Comparison of ENCODE assay signal across 10 cellular contexts in genomic region chr14:39050389-39050788, GRCh38. TPM values are rescaled to one million over a fixed set of nuclear protein-coding genes. Genes with fewer than 3 reads are reported as not detected.
DNase-seq lines count a peak whose midpoint lies in the region; ATAC-seq and TF ChIP-seq lines count a peak whose summit lies in the region.
"Had no signal": no experiment of that assay in that cellular context is flagged by ENCODE, and none has a peak within 500 bp of the region (broad histone marks: within the 10 kb centered on the region; RNA-seq: fewer than 3 reads in every experiment).

No MANE protein-coding gene starts in this region.

- peaks cover 4% of the 10 kb centered on the region for H3K4me1 ChIP-seq in PC-3 (ENCODE audit: insufficient read depth, low read length)
- H3K4me1 ChIP-seq in MM.1S (ENCODE audit: low read length): no peaks in the 10 kb centered on the region
- H3K4me1 ChIP-seq: SJCRH30 had no signal

- H3K9me2 ChIP-seq in PC-3 (replicated peaks; ENCODE audit: low read length): no peaks in the 10 kb centered on the region
- no peaks in the 10 kb centered on the region for H3K9me2 ChIP-seq in MM.1S (replicated peaks; ENCODE audit: insufficient read depth, low read length)

- no peak overlapping the region for H3K9ac ChIP-seq in PC-3 (ENCODE audit: low read length)
- no peak overlapping the region for H3K9ac ChIP-seq in MM.1S (ENCODE audit: low read length)

- H3K27me3 ChIP-seq in PC-3 (ENCODE audit: low read length) (no peaks in the 10 kb centered on the region), MM.1S (replicated peaks; ENCODE audit: insufficient read depth, low read length) (no peaks in the 10 kb centered on the region)
- H3K27me3 ChIP-seq: SJCRH30 had no signal

- H4K20me1 ChIP-seq in PC-3 (ENCODE audit: low read length): no peaks in the 10 kb centered on the region
- no peaks in the 10 kb centered on the region for H4K20me1 ChIP-seq in MM.1S (ENCODE audit: insufficient read depth, low read length)

- no peaks in the 10 kb centered on the region for H3K9me3 Mint-ChIP-seq in activated T-cell treated with anti-CD3 and anti-CD28 coated beads, Interleukin-2, amount 50 U/mL, for 24 hours
- H3K9me3 Mint-ChIP-seq in stimulated activated naive CD8-positive, alpha-beta T cell treated with anti-CD3 and anti-CD28 coated beads, Interleukin-15, amount 100 ng/mL, for 72 hours: no peaks in the 10 kb centered on the region
- no peaks in the 10 kb centered on the region for H3K9me3 Mint-ChIP-seq in activated CD4-positive, alpha-beta T cell treated with anti-CD3 and anti-CD28 coated beads for 36 hours (ENCODE audit: low read depth)
- H3K9me3 Mint-ChIP-seq: central memory CD8-positive, alpha-beta T cell had no signal

- H3K36me3 ChIP-seq in PC-3 (ENCODE audit: low read depth, low read length) (peaks cover 62% of the 10 kb centered on the region), MM.1S (replicated peaks; ENCODE audit: insufficient read depth, low read length) (no peaks in the 10 kb centered on the region)

- H3K79me2 ChIP-seq in PC-3 (ENCODE audit: low read length) (no peaks in the 10 kb centered on the region), MM.1S (ENCODE audit: low read length) (no peaks in the 10 kb centered on the region)

- H2AFZ ChIP-seq in PC-3 (ENCODE audit: low read length) (no peak overlapping the region), MM.1S (ENCODE audit: low read length) (no peak overlapping the region)

- BruUV-seq in PC-3 (replicated peaks; lab: Mats Ljungman, UMichigan): no TSS peak

- CTCF ChIA-PET in PC-3 (lab: Charles Lee): no interaction called here
- CTCF ChIA-PET in activated CD4-positive, alpha-beta T cell treated with anti-CD3 and anti-CD28 coated beads for 36 hours (lab: Charles Lee): interaction anchor here (0.6 kb wide), 1 partner anchor 15 kb away, joined by 3 read pairs; no protein-coding TSS in a partner anchor

- peaks cover 95% of the 10 kb centered on the region for H3K36me3 Mint-ChIP-seq in activated T-cell treated with anti-CD3 and anti-CD28 coated beads, Interleukin-2, amount 50 U/mL, for 24 hours (ENCODE audit: low read depth)
- peaks cover 72% of the 10 kb centered on the region for H3K36me3 Mint-ChIP-seq in activated CD4-positive, alpha-beta T cell treated with anti-CD3 and anti-CD28 coated beads for 36 hours (ENCODE audit: low read depth)

- peak overlapping the region; percentile 68 for H3K27ac Mint-ChIP-seq in activated T-cell treated with anti-CD3 and anti-CD28 coated beads, Interleukin-2, amount 50 U/mL, for 24 hours
- peak overlapping the region in 1 of 2 donors; percentile 73 for H3K27ac Mint-ChIP-seq in stimulated activated naive CD8-positive, alpha-beta T cell treated with anti-CD3 and anti-CD28 coated beads, Interleukin-15, amount 100 ng/mL, for 72 hours
- H3K27ac Mint-ChIP-seq in activated CD4-positive, alpha-beta T cell treated with anti-CD3 and anti-CD28 coated beads for 36 hours: no peak overlapping the region

- intact Hi-C loops in PC-3 (cut with micrococcal nuclease): no loop called here
- intact Hi-C loops in activated CD4-positive, alpha-beta T cell treated with anti-CD3 and anti-CD28 coated beads for 36 hours (cut with DNase I, micrococcal nuclease): no loop called here

- H3K4me2 ChIP-seq in PC-3 (ENCODE audit: low read length) (no peak overlapping the region), MM.1S (ENCODE audit: low read depth, low read length) (no peak overlapping the region)

- H3K27ac ChIP-seq in PC-3 (ENCODE audit: low read length) (no peak overlapping the region), MM.1S (ENCODE audit: low read length) (no peak overlapping the region)
- H3K27ac ChIP-seq: SJCRH30 had no signal

- TF ChIP-seq CTCF in PC-3 (conservative IDR thresholded peaks at IDR 0.05; ENCODE audit: low read depth, low read length): no peak
- TF ChIP-seq CTCF in fibroblast of pulmonary artery (IDR thresholded peaks at IDR 0.05; ENCODE audit: low read length, missing control alignments): no peak
- no peak for TF ChIP-seq CTCF in MM.1S (IDR thresholded peaks at IDR 0.05; ENCODE audit: low read length)

- no peak for DNase-seq in activated T-cell treated with anti-CD3 and anti-CD28 coated beads, Interleukin-2, amount 50 U/mL, for 24 hours
- DNase-seq in activated T-cell treated with anti-CD3 and anti-CD28 coated beads for 4 hours: no peak
- peak; percentile 73 for DNase-seq in PC-3
- peak; percentile 65 for DNase-seq in fibroblast of pulmonary artery (ENCODE audit: low read depth)
- no peak for DNase-seq in stimulated activated naive CD8-positive, alpha-beta T cell treated with anti-CD3 and anti-CD28 coated beads, Interleukin-15, amount 100 ng/mL, for 72 hours
- no peak for DNase-seq in activated CD4-positive, alpha-beta T cell treated with anti-CD3 and anti-CD28 coated beads for 36 hours
- DNase-seq in MM.1S: no peak
- DNase-seq: SJCRH30 had no signal

- H3F3A ChIP-seq in PC-3 (ENCODE audit: low read length, unreplicated experiment) (no peaks in the 10 kb centered on the region), MM.1S (ENCODE audit: insufficient read depth, low read length) (no peaks in the 10 kb centered on the region)

- H3K4me3 ChIP-seq in PC-3 (ENCODE audit: low read length) (no peak overlapping the region), fibroblast of pulmonary artery (replicated peaks; ENCODE audit: low read depth, low read length) (no peak overlapping the region), MM.1S (ENCODE audit: low read length) (no peak overlapping the region)
- H3K4me3 ChIP-seq: SJCRH30 had no signal

- POLR2A ChIA-PET in PC-3 (lab: Charles Lee; ENCODE audit: unreplicated experiment): no interaction called here
- POLR2A ChIA-PET in activated CD4-positive, alpha-beta T cell treated with anti-CD3 and anti-CD28 coated beads for 36 hours (lab: Charles Lee): no interaction called here

- H3K4me3 Mint-ChIP-seq in activated T-cell treated with anti-CD3 and anti-CD28 coated beads, Interleukin-2, amount 50 U/mL, for 24 hours: no peak overlapping the region
- H3K4me3 Mint-ChIP-seq in stimulated activated naive CD8-positive, alpha-beta T cell treated with anti-CD3 and anti-CD28 coated beads, Interleukin-15, amount 100 ng/mL, for 72 hours: no peak overlapping the region
- no peak overlapping the region for H3K4me3 Mint-ChIP-seq in activated CD4-positive, alpha-beta T cell treated with anti-CD3 and anti-CD28 coated beads for 36 hours
- H3K4me3 Mint-ChIP-seq: central memory CD8-positive, alpha-beta T cell had no signal

- no peaks in the 10 kb centered on the region for H3K27me3 Mint-ChIP-seq in activated T-cell treated with anti-CD3 and anti-CD28 coated beads, Interleukin-2, amount 50 U/mL, for 24 hours
- no peaks in the 10 kb centered on the region for H3K27me3 Mint-ChIP-seq in stimulated activated naive CD8-positive, alpha-beta T cell treated with anti-CD3 and anti-CD28 coated beads, Interleukin-15, amount 100 ng/mL, for 72 hours
- no peaks in the 10 kb centered on the region for H3K27me3 Mint-ChIP-seq in activated CD4-positive, alpha-beta T cell treated with anti-CD3 and anti-CD28 coated beads for 36 hours
- H3K27me3 Mint-ChIP-seq: central memory CD8-positive, alpha-beta T cell had no signal

- ATAC-seq in PC-3 (peak; percentile 55), HG03520 (IDR thresholded peaks at IDR 0.05; ENCODE audit: unreplicated experiment) (no peak)
- ATAC-seq in stimulated activated naive CD8-positive, alpha-beta T cell treated with anti-CD3 and anti-CD28 coated beads, Interleukin-15, amount 100 ng/mL, for 72 hours: peak; percentile 40
- no peak for ATAC-seq in activated CD4-positive, alpha-beta T cell treated with anti-CD3 and anti-CD28 coated beads for 36 hours

- H3K4me1 Mint-ChIP-seq in activated T-cell treated with anti-CD3 and anti-CD28 coated beads, Interleukin-2, amount 50 U/mL, for 24 hours (ENCODE audit: low read depth): peaks cover 6% of the 10 kb centered on the region
- peaks cover 7% of the 10 kb centered on the region for H3K4me1 Mint-ChIP-seq in stimulated activated naive CD8-positive, alpha-beta T cell treated with anti-CD3 and anti-CD28 coated beads, Interleukin-15, amount 100 ng/mL, for 72 hours
- H3K4me1 Mint-ChIP-seq in activated CD4-positive, alpha-beta T cell treated with anti-CD3 and anti-CD28 coated beads for 36 hours: peaks cover 6% of the 10 kb centered on the region

- no peaks in the 10 kb centered on the region for H3K9me3 ChIP-seq in PC-3 (ENCODE audit: low read length)
- H3K9me3 ChIP-seq in MM.1S (replicated peaks; ENCODE audit: insufficient read depth, low read length): no peaks in the 10 kb centered on the region
- H3K9me3 ChIP-seq: SJCRH30 had no signal

RNA-seq across cellular contexts. Expression of gene SEC23A, which starts 52.6 kb away (rescaled TPM):
- 58.2 and 67.0 TPM in 2 replicates for total RNA-seq in PC-3 (2014; rRNA removed)
- total RNA-seq in activated CD4-positive, alpha-beta T cell treated with anti-CD3 and anti-CD28 coated beads for 36 hours: 10 to 100 TPM; 49.6 to 72.8 TPM

Comparison
In these comparisons a context has a peak if more than half of its experiments do, and no peak if none do; other contexts are left out.
1. DNase-seq: peak in PC-3 (single experiment) and fibroblast of pulmonary artery (single experiment); none in activated T-cell treated with anti-CD3 and anti-CD28 coated beads, Interleukin-2, amount 50 U/mL, for 24 hours (single experiment), activated T-cell treated with anti-CD3 and anti-CD28 coated beads for 4 hours (single experiment), stimulated activated naive CD8-positive, alpha-beta T cell treated with anti-CD3 and anti-CD28 coated beads, Interleukin-15, amount 100 ng/mL, for 72 hours (0 of 2), activated CD4-positive, alpha-beta T cell treated with anti-CD3 and anti-CD28 coated beads for 36 hours (single experiment) and MM.1S (single experiment).
2. ATAC-seq: peak in PC-3 (single experiment) and stimulated activated naive CD8-positive, alpha-beta T cell treated with anti-CD3 and anti-CD28 coated beads, Interleukin-15, amount 100 ng/mL, for 72 hours (single experiment); none in HG03520 (single experiment) and activated CD4-positive, alpha-beta T cell treated with anti-CD3 and anti-CD28 coated beads for 36 hours (single experiment).